Comparison of ENCODE assay signal across 9 cellular contexts in the genomic region with DNA sequence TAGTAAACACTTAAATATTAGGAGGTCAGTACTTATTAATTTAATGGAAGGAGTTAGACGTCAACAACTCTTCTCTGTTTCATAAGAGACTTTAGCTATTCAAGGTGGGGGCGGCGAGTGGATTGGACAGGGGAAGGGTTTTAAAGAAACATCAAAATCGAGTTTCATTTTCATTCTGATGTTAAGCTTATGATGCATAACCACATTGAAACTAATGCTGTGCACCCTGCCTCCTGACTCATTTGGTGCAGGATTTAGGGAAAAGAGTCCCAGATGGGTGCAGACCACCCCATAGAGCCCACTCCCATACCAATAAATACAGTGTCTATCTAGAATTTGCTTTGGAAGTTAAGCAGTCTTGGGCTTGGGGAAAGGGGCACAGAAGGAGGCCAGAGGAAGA. TPM values are rescaled to one million over a fixed set of nuclear protein-coding genes. Genes with fewer than 3 reads are reported as not detected.
A peak's percentile ranks its signal among the peaks of the same experiment; 100 is the strongest.
DNase-seq lines count a peak whose midpoint lies in the region; ATAC-seq and TF ChIP-seq lines count a peak whose summit lies in the region.
"Had no signal": no experiment of that assay in that cellular context is flagged by ENCODE, and none has a peak within 500 bp of the region (broad histone marks: within the 10 kb centered on the region; RNA-seq: fewer than 3 reads in every experiment).

No MANE protein-coding gene starts in this region.

- CTCF ChIA-PET in GM10248 (lab: Yijun Ruan, JAX) = interaction anchor here (1.5 to 12.0 kb wide), 5 partner anchors 11 to 239 kb away, joined by 8 to 148 read pairs (median 47); partner anchors contain the start of genes HSD17B6 and STAT6

- H3K27me3 Mint-ChIP-seq in activated naive CD8-positive, alpha-beta T cell treated with anti-CD3 and anti-CD28 coated beads, Interleukin-2, amount 10 ng/mL, durations not matched to agents 7 days and 5 days = no peaks in the 10 kb centered on the region

- H3K4me1 Mint-ChIP-seq in activated naive CD8-positive, alpha-beta T cell treated with anti-CD3 and anti-CD28 coated beads, Interleukin-2, amount 10 ng/mL, durations not matched to agents 7 days and 5 days = peaks cover 33% of the 10 kb centered on the region

- WGBS in heart left ventricle, 4 donors = 77 to 82% (median 79%) methylated on average over 4 of the region's 4 CpGs

- no peaks in the 10 kb centered on the region for H3K9me3 ChIP-seq in heart left ventricle

- intact Hi-C loops in heart left ventricle (cut with DNase I) = no loop called here

- peaks cover 0 to 64% (median 42%) of the 10 kb centered on the region in 9 donors for H3K36me3 ChIP-seq in heart left ventricle

- H3K27ac ChIP-seq in heart left ventricle = peak overlapping the region in 1 of 12 donors; percentile 46

- TF ChIP-seq POLR2A in heart left ventricle (IDR thresholded peaks at IDR 0.05) = no peak

- H3K4me3 ChIP-seq in heart left ventricle = no peak overlapping the region

- no peaks in the 10 kb centered on the region for H3K9me3 Mint-ChIP-seq in activated naive CD8-positive, alpha-beta T cell treated with anti-CD3 and anti-CD28 coated beads, Interleukin-2, amount 10 ng/mL, durations not matched to agents 7 days and 5 days

- peaks cover 0 to 28% (median 9%) of the 10 kb centered on the region in 12 donors for H3K4me1 ChIP-seq in heart left ventricle

- peak overlapping the region; percentile 72 for H3K4me3 Mint-ChIP-seq in activated naive CD8-positive, alpha-beta T cell treated with anti-CD3 and anti-CD28 coated beads, Interleukin-2, amount 10 ng/mL, durations not matched to agents 7 days and 5 days

- H3K27me3 ChIP-seq in heart left ventricle = no peaks in the 10 kb centered on the region

- ATAC-seq in HG03378 (IDR thresholded peaks at IDR 0.05; ENCODE audit: unreplicated experiment) (peak; percentile 84), heart left ventricle (no peak)
- peak; percentile 58 for ATAC-seq in activated naive CD8-positive, alpha-beta T cell treated with anti-CD3 and anti-CD28 coated beads, Interleukin-2, amount 10 ng/mL, durations not matched to agents 7 days and 5 days (ENCODE audit: low read depth)
- ATAC-seq: Panc1 had no signal

- H3K36me3 Mint-ChIP-seq in activated naive CD8-positive, alpha-beta T cell treated with anti-CD3 and anti-CD28 coated beads, Interleukin-2, amount 10 ng/mL, durations not matched to agents 7 days and 5 days = peaks cover 18% of the 10 kb centered on the region

- peak overlapping the region; percentile 85 for H3K27ac Mint-ChIP-seq in activated naive CD8-positive, alpha-beta T cell treated with anti-CD3 and anti-CD28 coated beads, Interleukin-2, amount 10 ng/mL, durations not matched to agents 7 days and 5 days

- TF ChIP-seq CTCF in GM10248 (IDR thresholded peaks at IDR 0.05; ENCODE audit: control extremely low read depth, extremely low read depth, low read depth, missing control alignments) (no peak), GM20000 (IDR thresholded peaks at IDR 0.05; ENCODE audit: extremely low read depth, missing control alignments) (no peak), heart left ventricle (IDR thresholded peaks at IDR 0.05) (no peak)

- DNase-seq in GM10248 (ENCODE audit: extremely low spot score) = peak; percentile 80
- DNase-seq in GM20000 (ENCODE audit: low spot score) = peak; percentile 85
- no peak for DNase-seq in activated naive CD8-positive, alpha-beta T cell treated with anti-CD3 and anti-CD28 coated beads, Interleukin-2, amount 10 ng/mL, durations not matched to agents 7 days and 5 days
- no peak for DNase-seq in iPS-NIHi11 (ENCODE audit: low spot score)
- no peak for DNase-seq in heart left ventricle
- DNase-seq in SKM-1 (lab: John Stamatoyannopoulos, UW; ENCODE audit: unreplicated experiment) = no peak
- DNase-seq in NCI-H345 treated with DMSO at 0.1 percent for 48 hours (lab: John Stamatoyannopoulos, UW; ENCODE audit: unreplicated experiment) = no peak

- POLR2A ChIA-PET in GM10248 (lab: Yijun Ruan, JAX) = interaction anchor here (0.7 kb wide), 1 partner anchor 19 kb away, joined by 5 read pairs; no protein-coding TSS in a partner anchor
- POLR2A ChIA-PET in activated naive CD8-positive, alpha-beta T cell treated with anti-CD3 and anti-CD28 coated beads, Interleukin-2, amount 10 ng/mL, durations not matched to agents 7 days and 5 days (lab: Charles Lee) = interaction anchor here (1.5 kb wide), 1 partner anchor 80 kb away, joined by 3 read pairs; the partner anchor contains the start of gene NEMP1

RNA-seq across cellular contexts. Expression of gene ZBTB39, which starts 7.4 kb away (rescaled TPM):
- 10 to 100 TPM; 11.3 TPM for total RNA-seq in activated naive CD8-positive, alpha-beta T cell treated with anti-CD3 and anti-CD28 coated beads, Interleukin-2, amount 10 ng/mL, durations not matched to agents 7 days and 5 days
- 1 to 10 TPM; 2.7 to 4.5 (median 3.6) TPM for total RNA-seq in heart left ventricle
- polyA plus RNA-seq in heart left ventricle = 1 to 10 TPM; 1.5 to 2.6 TPM

RNA-seq across cellular contexts. Expression of gene TAC3, which starts 17.3 kb away (rescaled TPM):
- under 1 TPM; 0.34 to 0.53 TPM for total RNA-seq in activated naive CD8-positive, alpha-beta T cell treated with anti-CD3 and anti-CD28 coated beads, Interleukin-2, amount 10 ng/mL, durations not matched to agents 7 days and 5 days
- total RNA-seq in heart left ventricle = not detected
- polyA plus RNA-seq in heart left ventricle = not detected

RNA-seq across cellular contexts. Expression of gene RDH16, which starts 41.6 kb away (rescaled TPM):
- total RNA-seq in activated naive CD8-positive, alpha-beta T cell treated with anti-CD3 and anti-CD28 coated beads, Interleukin-2, amount 10 ng/mL, durations not matched to agents 7 days and 5 days = under 1 TPM; 0.62 to 0.69 TPM
- under 1 TPM in 7 of 9 donors, not detected in 2; 0.08 to 0.54 (median 0.16) TPM for total RNA-seq in heart left ventricle
- polyA plus RNA-seq in heart left ventricle = under 1 TPM; 0.06 to 0.27 TPM

RNA-seq across cellular contexts. Expression of gene MYO1A, which starts 50.9 kb away (rescaled TPM):
- total RNA-seq in activated naive CD8-positive, alpha-beta T cell treated with anti-CD3 and anti-CD28 coated beads, Interleukin-2, amount 10 ng/mL, durations not matched to agents 7 days and 5 days = 1 to 10 TPM; 1.2 to 2.1 TPM
- total RNA-seq in heart left ventricle = under 1 TPM in 3 of 9 donors, not detected in 6; 0.06 to 0.77 (median 0.45) TPM
- polyA plus RNA-seq in heart left ventricle = under 1 TPM in 1 of 2 donors, not detected in 1; 0.19 TPM

Comparison
In these comparisons a context has a peak if more than half of its experiments do, and no peak if none do; other contexts are left out.
1. DNase-seq: peak in GM10248 (single experiment) and GM20000 (single experiment); none in activated naive CD8-positive, alpha-beta T cell treated with anti-CD3 and anti-CD28 coated beads, Interleukin-2, amount 10 ng/mL, durations not matched to agents 7 days and 5 days (single experiment), iPS-NIHi11 (single experiment), heart left ventricle (0 of 5), SKM-1 (single experiment) and NCI-H345 treated with DMSO at 0.1 percent for 48 hours (single experiment).
2. ATAC-seq: peak in HG03378 (single experiment) and activated naive CD8-positive, alpha-beta T cell treated with anti-CD3 and anti-CD28 coated beads, Interleukin-2, amount 10 ng/mL, durations not matched to agents 7 days and 5 days (single experiment); none in heart left ventricle (0 of 4).